Comparison of ENCODE assay signal across 1 cellular context in the genomic region with DNA sequence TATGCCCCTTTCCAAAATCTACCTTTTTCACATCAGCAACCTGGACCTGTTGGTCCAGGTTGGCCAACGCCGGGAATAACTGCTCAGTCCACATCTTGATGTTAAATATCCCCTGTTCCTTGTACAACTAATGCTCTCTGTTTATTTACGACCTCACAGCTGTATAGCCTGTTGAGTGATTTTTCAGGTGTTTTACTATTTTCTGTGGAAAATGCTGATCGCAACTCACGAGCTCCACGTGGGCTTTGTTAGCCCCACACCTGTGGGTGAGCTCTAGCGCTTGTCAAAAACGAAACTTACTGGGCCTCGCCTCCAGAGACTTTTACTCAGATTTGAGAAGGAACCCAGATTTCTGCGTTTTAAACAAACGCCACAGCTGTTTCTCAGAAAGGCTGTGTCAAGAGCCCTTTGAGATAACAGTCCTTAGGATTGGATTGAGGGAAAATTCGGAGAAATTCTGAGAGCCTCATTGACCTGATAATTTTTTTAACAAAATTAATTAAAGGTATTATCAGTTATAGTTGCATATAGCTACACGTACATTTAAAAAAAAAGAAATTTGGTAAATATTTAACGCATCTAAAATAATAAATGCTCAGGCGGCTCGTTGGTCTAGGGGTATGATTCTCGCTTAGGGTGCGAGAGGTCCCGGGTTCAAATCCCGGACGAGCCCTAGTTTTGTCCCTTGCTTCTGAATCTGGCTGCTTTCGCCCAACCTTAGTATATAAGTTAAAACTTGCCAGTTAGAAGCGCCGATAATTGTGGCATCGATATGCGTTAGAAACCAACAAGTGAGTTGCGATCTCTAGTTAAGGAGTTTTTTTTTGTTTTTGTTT.
TF ChIP-seq lines count a peak whose summit lies in the region.

No MANE protein-coding gene starts in this region.

TF ChIP-seq in HepG2, 621 proteins besides CTCF, POLR2A, EP300 and RAD21 (continued from another document and continues in another):
- TF ChIP-seq, protein P1, sequence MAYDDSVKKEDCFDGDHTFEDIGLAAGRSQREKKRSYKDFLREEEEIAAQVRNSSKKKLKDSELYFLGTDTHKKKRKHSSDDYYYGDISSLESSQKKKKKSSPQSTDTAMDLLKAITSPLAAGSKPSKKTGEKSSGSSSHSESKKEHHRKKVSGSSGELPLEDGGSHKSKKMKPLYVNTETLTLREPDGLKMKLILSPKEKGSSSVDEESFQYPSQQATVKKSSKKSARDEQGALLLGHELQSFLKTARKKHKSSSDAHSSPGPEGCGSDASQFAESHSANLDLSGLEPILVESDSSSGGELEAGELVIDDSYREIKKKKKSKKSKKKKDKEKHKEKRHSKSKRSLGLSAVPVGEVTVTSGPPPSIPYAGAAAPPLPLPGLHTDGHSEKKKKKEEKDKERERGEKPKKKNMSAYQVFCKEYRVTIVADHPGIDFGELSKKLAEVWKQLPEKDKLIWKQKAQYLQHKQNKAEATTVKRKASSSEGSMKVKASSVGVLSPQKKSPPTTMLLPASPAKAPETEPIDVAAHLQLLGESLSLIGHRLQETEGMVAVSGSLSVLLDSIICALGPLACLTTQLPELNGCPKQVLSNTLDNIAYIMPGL (CRISPR knock-in tag; IDR thresholded peaks at IDR 0.05; ENCODE audit: borderline replicate concordance in 1 of 2, low read depth in 1 of 2), result peak; percentile 93 to 97
- TF ChIP-seq CAMTA2 (CRISPR knock-in tag; IDR thresholded peaks at IDR 0.05; ENCODE audit: borderline replicate concordance) (no peak), ZFAT (CRISPR knock-in tag; conservative IDR thresholded peaks at IDR 0.05) (peak; percentile 81; the same call in 1 of the 2 replicates), ARID2 (CRISPR knock-in tag; IDR thresholded peaks at IDR 0.05; ENCODE audit: borderline replicate concordance) (no peak), ZNF7 (CRISPR knock-in tag; IDR thresholded peaks at IDR 0.05) (no peak), ZNF792 (CRISPR knock-in tag; IDR thresholded peaks at IDR 0.05) (no peak), NFKBIZ (CRISPR knock-in tag; IDR thresholded peaks at IDR 0.05) (no peak), ZNF724P (CRISPR knock-in tag; IDR thresholded peaks at IDR 0.05; ENCODE audit: borderline replicate concordance) (no peak), ZNF441 (CRISPR knock-in tag; IDR thresholded peaks at IDR 0.05; ENCODE audit: borderline replicate concordance) (0 out of 2 replicates have a peak, but pooled peaks have one; percentile 10), KDM1A (CRISPR knock-in tag; IDR thresholded peaks at IDR 0.05) (peak; percentile 66; the same call in 1 of the 2 replicates), GPN1 (CRISPR knock-in tag; IDR thresholded peaks at IDR 0.05; ENCODE audit: borderline replicate concordance) (no peak), PLRG1 (conservative IDR thresholded peaks at IDR 0.05) (no peak), WIZ (CRISPR knock-in tag; IDR thresholded peaks at IDR 0.05) (no peak), ZNF367 (CRISPR knock-in tag; IDR thresholded peaks at IDR 0.05; ENCODE audit: borderline replicate concordance) (no peak), LCORL (IDR thresholded peaks at IDR 0.05) (no peak), LCORL (CRISPR knock-in tag; IDR thresholded peaks at IDR 0.05) (no peak), XBP1 (CRISPR knock-in tag; IDR thresholded peaks at IDR 0.05) (no peak), SALL1 (CRISPR knock-in tag; IDR thresholded peaks at IDR 0.05) (peak; percentile 56; the same call in 1 of the 2 replicates), MZF1 (CRISPR knock-in tag; IDR thresholded peaks at IDR 0.05; ENCODE audit: borderline replicate concordance) (no peak), RFXAP (CRISPR knock-in tag; IDR thresholded peaks at IDR 0.05; ENCODE audit: borderline replicate concordance) (no peak), ZNF335 (CRISPR knock-in tag; IDR thresholded peaks at IDR 0.05) (no peak), TCF7 (IDR thresholded peaks at IDR 0.05; ENCODE audit: low read depth) (no peak), ZNF24 (IDR thresholded peaks at IDR 0.05) (peak; percentile 97), BRCA1 (CRISPR knock-in tag; IDR thresholded peaks at IDR 0.05) (no peak; the same call in 1 of the 2 replicates), ZNF850 (CRISPR knock-in tag; conservative IDR thresholded peaks at IDR 0.05) (no peak), SAP130 (CRISPR knock-in tag; IDR thresholded peaks at IDR 0.05; ENCODE audit: low read depth) (peak; percentile 62)
- TF ChIP-seq, protein P2, sequence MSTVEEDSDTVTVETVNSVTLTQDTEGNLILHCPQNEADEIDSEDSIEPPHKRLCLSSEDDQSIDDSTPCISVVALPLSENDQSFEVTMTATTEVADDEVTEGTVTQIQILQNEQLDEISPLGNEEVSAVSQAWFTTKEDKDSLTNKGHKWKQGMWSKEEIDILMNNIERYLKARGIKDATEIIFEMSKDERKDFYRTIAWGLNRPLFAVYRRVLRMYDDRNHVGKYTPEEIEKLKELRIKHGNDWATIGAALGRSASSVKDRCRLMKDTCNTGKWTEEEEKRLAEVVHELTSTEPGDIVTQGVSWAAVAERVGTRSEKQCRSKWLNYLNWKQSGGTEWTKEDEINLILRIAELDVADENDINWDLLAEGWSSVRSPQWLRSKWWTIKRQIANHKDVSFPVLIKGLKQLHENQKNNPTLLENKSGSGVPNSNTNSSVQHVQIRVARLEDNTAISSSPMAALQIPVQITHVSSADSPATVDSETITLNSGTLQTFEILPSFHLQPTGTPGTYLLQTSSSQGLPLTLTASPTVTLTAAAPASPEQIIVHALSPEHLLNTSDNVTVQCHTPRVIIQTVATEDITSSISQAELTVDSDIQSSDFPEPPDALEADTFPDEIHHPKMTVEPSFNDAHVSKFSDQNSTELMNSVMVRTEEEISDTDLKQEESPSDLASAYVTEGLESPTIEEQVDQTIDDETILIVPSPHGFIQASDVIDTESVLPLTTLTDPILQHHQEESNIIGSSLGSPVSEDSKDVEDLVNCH (CRISPR knock-in tag; IDR thresholded peaks at IDR 0.05), result no peak
- TF ChIP-seq, protein P3, sequence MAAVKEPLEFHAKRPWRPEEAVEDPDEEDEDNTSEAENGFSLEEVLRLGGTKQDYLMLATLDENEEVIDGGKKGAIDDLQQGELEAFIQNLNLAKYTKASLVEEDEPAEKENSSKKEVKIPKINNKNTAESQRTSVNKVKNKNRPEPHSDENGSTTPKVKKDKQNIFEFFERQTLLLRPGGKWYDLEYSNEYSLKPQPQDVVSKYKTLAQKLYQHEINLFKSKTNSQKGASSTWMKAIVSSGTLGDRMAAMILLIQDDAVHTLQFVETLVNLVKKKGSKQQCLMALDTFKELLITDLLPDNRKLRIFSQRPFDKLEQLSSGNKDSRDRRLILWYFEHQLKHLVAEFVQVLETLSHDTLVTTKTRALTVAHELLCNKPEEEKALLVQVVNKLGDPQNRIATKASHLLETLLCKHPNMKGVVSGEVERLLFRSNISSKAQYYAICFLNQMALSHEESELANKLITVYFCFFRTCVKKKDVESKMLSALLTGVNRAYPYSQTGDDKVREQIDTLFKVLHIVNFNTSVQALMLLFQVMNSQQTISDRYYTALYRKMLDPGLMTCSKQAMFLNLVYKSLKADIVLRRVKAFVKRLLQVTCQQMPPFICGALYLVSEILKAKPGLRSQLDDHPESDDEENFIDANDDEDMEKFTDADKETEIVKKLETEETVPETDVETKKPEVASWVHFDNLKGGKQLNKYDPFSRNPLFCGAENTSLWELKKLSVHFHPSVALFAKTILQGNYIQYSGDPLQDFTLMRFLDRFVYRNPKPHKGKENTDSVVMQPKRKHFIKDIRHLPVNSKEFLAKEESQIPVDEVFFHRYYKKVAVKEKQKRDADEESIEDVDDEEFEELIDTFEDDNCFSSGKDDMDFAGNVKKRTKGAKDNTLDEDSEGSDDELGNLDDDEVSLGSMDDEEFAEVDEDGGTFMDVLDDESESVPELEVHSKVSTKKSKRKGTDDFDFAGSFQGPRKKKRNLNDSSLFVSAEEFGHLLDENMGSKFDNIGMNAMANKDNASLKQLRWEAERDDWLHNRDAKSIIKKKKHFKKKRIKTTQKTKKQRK (IDR thresholded peaks at IDR 0.05; ENCODE audit: low read length), result no peak
- TF ChIP-seq, protein P4, sequence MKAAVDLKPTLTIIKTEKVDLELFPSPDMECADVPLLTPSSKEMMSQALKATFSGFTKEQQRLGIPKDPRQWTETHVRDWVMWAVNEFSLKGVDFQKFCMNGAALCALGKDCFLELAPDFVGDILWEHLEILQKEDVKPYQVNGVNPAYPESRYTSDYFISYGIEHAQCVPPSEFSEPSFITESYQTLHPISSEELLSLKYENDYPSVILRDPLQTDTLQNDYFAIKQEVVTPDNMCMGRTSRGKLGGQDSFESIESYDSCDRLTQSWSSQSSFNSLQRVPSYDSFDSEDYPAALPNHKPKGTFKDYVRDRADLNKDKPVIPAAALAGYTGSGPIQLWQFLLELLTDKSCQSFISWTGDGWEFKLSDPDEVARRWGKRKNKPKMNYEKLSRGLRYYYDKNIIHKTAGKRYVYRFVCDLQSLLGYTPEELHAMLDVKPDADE (CRISPR knock-in tag; IDR thresholded peaks at IDR 0.05), result no peak
- TF ChIP-seq, protein P5, sequence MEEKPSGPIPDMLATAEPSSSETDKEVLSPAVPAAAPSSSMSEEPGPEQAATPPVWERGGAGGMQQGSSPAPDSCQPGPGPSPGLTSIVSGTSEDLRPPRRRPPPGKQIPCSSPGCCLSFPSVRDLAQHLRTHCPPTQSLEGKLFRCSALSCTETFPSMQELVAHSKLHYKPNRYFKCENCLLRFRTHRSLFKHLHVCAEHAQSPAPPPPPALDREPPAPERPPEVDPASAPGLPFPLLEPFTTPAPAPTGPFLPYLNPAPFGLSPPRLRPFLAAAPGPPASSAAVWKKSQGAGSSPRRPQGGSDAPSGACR (CRISPR knock-in tag; IDR thresholded peaks at IDR 0.05), result no peak
- TF ChIP-seq, protein P6, sequence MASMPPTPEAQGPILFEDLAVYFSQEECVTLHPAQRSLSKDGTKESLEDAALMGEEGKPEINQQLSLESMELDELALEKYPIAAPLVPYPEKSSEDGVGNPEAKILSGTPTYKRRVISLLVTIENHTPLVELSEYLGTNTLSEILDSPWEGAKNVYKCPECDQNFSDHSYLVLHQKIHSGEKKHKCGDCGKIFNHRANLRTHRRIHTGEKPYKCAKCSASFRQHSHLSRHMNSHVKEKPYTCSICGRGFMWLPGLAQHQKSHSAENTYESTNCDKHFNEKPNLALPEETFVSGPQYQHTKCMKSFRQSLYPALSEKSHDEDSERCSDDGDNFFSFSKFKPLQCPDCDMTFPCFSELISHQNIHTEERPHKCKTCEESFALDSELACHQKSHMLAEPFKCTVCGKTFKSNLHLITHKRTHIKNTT (CRISPR knock-in tag; IDR thresholded peaks at IDR 0.05), result no peak
- TF ChIP-seq, protein P7, sequence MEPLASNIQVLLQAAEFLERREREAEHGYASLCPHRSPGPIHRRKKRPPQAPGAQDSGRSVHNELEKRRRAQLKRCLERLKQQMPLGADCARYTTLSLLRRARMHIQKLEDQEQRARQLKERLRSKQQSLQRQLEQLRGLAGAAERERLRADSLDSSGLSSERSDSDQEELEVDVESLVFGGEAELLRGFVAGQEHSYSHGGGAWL (CRISPR knock-in tag; IDR thresholded peaks at IDR 0.05), result no peak
- TF ChIP-seq, protein P8, sequence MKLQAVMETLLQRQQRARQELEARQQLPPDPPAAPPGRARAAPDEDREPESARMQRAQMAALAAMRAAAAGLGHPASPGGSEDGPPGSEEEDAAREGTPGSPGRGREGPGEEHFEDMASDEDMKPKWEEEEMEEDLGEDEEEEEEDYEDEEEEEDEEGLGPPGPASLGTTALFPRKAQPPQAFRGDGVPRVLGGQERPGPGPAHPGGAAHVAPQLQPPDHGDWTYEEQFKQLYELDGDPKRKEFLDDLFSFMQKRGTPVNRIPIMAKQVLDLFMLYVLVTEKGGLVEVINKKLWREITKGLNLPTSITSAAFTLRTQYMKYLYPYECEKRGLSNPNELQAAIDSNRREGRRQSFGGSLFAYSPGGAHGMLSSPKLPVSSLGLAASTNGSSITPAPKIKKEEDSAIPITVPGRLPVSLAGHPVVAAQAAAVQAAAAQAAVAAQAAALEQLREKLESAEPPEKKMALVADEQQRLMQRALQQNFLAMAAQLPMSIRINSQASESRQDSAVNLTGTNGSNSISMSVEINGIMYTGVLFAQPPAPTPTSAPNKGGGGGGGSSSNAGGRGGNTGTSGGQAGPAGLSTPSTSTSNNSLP (IDR thresholded peaks at IDR 0.05; ENCODE audit: low read depth, low read length), result peak; percentile 96
- TF ChIP-seq, protein P9, sequence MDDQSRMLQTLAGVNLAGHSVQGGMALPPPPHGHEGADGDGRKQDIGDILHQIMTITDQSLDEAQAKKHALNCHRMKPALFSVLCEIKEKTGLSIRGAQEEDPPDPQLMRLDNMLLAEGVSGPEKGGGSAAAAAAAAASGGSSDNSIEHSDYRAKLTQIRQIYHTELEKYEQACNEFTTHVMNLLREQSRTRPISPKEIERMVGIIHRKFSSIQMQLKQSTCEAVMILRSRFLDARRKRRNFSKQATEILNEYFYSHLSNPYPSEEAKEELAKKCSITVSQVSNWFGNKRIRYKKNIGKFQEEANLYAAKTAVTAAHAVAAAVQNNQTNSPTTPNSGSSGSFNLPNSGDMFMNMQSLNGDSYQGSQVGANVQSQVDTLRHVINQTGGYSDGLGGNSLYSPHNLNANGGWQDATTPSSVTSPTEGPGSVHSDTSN (CRISPR knock-in tag; IDR thresholded peaks at IDR 0.05; ENCODE audit: borderline replicate concordance), result no peak
- TF ChIP-seq, protein P10, sequence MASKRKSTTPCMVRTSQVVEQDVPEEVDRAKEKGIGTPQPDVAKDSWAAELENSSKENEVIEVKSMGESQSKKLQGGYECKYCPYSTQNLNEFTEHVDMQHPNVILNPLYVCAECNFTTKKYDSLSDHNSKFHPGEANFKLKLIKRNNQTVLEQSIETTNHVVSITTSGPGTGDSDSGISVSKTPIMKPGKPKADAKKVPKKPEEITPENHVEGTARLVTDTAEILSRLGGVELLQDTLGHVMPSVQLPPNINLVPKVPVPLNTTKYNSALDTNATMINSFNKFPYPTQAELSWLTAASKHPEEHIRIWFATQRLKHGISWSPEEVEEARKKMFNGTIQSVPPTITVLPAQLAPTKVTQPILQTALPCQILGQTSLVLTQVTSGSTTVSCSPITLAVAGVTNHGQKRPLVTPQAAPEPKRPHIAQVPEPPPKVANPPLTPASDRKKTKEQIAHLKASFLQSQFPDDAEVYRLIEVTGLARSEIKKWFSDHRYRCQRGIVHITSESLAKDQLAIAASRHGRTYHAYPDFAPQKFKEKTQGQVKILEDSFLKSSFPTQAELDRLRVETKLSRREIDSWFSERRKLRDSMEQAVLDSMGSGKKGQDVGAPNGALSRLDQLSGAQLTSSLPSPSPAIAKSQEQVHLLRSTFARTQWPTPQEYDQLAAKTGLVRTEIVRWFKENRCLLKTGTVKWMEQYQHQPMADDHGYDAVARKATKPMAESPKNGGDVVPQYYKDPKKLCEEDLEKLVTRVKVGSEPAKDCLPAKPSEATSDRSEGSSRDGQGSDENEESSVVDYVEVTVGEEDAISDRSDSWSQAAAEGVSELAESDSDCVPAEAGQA (IDR thresholded peaks at IDR 0.05; ENCODE audit: low read depth), result no peak
- TF ChIP-seq, protein P10 (CRISPR knock-in tag; IDR thresholded peaks at IDR 0.05; ENCODE audit: borderline replicate concordance), result no peak
